In the genomic region with DNA sequence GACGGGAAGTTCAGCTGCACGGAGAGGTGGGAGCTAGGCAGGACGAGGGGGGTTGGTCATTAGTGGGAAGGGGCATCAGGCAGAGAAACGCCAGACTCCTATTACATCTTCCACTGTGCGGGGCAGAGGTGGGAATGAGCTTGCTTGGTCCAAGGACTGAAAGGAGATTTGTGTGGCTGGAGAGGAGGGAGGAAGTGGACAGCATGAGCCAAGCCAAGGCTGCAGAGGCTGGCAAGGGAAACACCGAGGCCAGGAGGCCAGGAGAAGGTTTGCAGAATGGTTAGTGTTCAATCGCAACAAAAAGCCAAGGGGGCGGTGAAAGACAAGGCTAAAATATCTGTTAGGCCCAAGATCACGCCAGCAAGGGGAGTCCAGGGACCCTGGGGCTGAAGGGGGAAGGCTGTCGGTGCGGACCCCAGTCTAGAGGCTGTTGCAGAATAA, we compare ENCODE assay signal across 2 cellular contexts.
TF ChIP-seq lines count a peak whose summit lies in the region.

No MANE protein-coding gene starts in this region.

TF ChIP-seq in IMR-90, 13 proteins besides CTCF, POLR2A, EP300 and RAD21 (continued from another document):
- TF ChIP-seq, protein P1, sequence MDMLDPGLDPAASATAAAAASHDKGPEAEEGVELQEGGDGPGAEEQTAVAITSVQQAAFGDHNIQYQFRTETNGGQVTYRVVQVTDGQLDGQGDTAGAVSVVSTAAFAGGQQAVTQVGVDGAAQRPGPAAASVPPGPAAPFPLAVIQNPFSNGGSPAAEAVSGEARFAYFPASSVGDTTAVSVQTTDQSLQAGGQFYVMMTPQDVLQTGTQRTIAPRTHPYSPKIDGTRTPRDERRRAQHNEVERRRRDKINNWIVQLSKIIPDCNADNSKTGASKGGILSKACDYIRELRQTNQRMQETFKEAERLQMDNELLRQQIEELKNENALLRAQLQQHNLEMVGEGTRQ (IDR thresholded peaks at IDR 0.05; ENCODE audit: low read depth, low read length), result no peak
- no peak for TF ChIP-seq NFE2L2 (IDR thresholded peaks at IDR 0.05; ENCODE audit: low read depth, low read length)

TF ChIP-seq in neural cell, 6 proteins besides CTCF, POLR2A, EP300 and RAD21:
- TF ChIP-seq, protein P2, sequence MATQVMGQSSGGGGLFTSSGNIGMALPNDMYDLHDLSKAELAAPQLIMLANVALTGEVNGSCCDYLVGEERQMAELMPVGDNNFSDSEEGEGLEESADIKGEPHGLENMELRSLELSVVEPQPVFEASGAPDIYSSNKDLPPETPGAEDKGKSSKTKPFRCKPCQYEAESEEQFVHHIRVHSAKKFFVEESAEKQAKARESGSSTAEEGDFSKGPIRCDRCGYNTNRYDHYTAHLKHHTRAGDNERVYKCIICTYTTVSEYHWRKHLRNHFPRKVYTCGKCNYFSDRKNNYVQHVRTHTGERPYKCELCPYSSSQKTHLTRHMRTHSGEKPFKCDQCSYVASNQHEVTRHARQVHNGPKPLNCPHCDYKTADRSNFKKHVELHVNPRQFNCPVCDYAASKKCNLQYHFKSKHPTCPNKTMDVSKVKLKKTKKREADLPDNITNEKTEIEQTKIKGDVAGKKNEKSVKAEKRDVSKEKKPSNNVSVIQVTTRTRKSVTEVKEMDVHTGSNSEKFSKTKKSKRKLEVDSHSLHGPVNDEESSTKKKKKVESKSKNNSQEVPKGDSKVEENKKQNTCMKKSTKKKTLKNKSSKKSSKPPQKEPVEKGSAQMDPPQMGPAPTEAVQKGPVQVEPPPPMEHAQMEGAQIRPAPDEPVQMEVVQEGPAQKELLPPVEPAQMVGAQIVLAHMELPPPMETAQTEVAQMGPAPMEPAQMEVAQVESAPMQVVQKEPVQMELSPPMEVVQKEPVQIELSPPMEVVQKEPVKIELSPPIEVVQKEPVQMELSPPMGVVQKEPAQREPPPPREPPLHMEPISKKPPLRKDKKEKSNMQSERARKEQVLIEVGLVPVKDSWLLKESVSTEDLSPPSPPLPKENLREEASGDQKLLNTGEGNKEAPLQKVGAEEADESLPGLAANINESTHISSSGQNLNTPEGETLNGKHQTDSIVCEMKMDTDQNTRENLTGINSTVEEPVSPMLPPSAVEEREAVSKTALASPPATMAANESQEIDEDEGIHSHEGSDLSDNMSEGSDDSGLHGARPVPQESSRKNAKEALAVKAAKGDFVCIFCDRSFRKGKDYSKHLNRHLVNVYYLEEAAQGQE (IDR thresholded peaks at IDR 0.05; ENCODE audit: borderline replicate concordance), result no peak
- TF ChIP-seq EZH2 (IDR thresholded peaks at IDR 0.05; ENCODE audit: borderline replicate concordance, insufficient read depth, low read length, poor library complexity, severe bottlenecking) (no peak), POLR2AphosphoS5 (IDR thresholded peaks at IDR 0.05) (no peak), TAF1 (IDR thresholded peaks at IDR 0.05; ENCODE audit: low read depth) (no peak), MXI1 (conservative IDR thresholded peaks at IDR 0.05; ENCODE audit: poor library complexity, severe bottlenecking) (no peak), SMC3 (conservative IDR thresholded peaks at IDR 0.05; ENCODE audit: poor library complexity) (no peak)
